In the genomic region with DNA sequence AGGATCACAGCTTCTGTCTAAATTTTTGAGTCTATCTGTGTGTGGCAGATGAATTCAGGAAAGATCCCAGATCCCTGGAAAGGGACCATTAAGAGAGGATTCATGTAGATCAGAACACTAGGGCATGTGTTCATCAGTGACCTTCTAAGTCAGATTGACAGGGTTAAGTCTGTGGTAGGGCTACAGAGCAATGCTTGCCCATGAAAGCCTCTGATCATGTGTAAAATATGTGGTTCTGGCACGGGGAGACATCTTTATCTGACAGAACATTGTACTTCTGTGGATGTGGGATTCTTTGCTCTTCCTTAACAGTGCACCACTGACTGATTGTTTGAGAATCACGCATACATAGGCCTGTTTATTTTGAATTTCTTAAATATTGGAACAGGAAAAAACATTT, we compare ENCODE assay signal across 16 cellular contexts. TPM values are rescaled to one million over a fixed set of nuclear protein-coding genes. Genes with fewer than 3 reads are reported as not detected.
DNase-seq lines count a peak whose midpoint lies in the region; ATAC-seq and TF ChIP-seq lines count a peak whose summit lies in the region.
"Had no signal": no experiment of that assay in that cellular context is flagged by ENCODE, and none has a peak within 500 bp of the region (broad histone marks: within the 10 kb centered on the region; RNA-seq: fewer than 3 reads in every experiment).

No MANE protein-coding gene starts in this region.

- peak overlapping the region; percentile 9; the same call in 1 of the 2 replicates for H3K4me3 ChIP-seq in PC-3 (ENCODE audit: low read length)
- H3K4me3 ChIP-seq: gastroesophageal sphincter, lower lobe of right lung, vagina had no signal

- H3K4me1 Mint-ChIP-seq in activated CD8-positive, alpha-beta memory T cell treated with anti-CD3 and anti-CD28 coated beads, Interleukin-2, amount 10 ng/mL, durations not matched to agents 7 days and 5 days: peaks cover 42% of the 10 kb centered on the region
- H3K4me1 Mint-ChIP-seq in central memory CD8-positive, alpha-beta T cell: peaks cover 52% of the 10 kb centered on the region
- peaks cover 24% of the 10 kb centered on the region for H3K4me1 Mint-ChIP-seq in osteocyte (ENCODE audit: unreplicated experiment)

- H3K27me3 ChIP-seq in PC-3 (ENCODE audit: low read length): no peaks in the 10 kb centered on the region
- H3K27me3 ChIP-seq: gastroesophageal sphincter, vagina had no signal

- TF ChIP-seq CTCF in PC-3 (conservative IDR thresholded peaks at IDR 0.05; ENCODE audit: low read depth, low read length): no peak
- no peak for TF ChIP-seq CTCF in osteocyte (IDR thresholded peaks at IDR 0.05)

- H3K36me3 Mint-ChIP-seq in activated CD8-positive, alpha-beta memory T cell treated with anti-CD3 and anti-CD28 coated beads, Interleukin-2, amount 10 ng/mL, durations not matched to agents 7 days and 5 days: peaks cover 54% of the 10 kb centered on the region
- H3K36me3 Mint-ChIP-seq in central memory CD8-positive, alpha-beta T cell (ENCODE audit: insufficient read depth): peaks cover 8% of the 10 kb centered on the region
- H3K36me3 Mint-ChIP-seq in osteocyte (ENCODE audit: unreplicated experiment): peaks cover 19% of the 10 kb centered on the region

- H3K9me2 ChIP-seq in PC-3 (replicated peaks; ENCODE audit: low read length): no peaks in the 10 kb centered on the region
- H3K9me2 ChIP-seq: SK-N-SH had no signal

- H3K9ac ChIP-seq in PC-3 (ENCODE audit: low read length): no peak overlapping the region
- H3K9ac ChIP-seq: SK-N-SH had no signal

- H3K36me3 ChIP-seq in PC-3 (ENCODE audit: low read depth, low read length): peaks cover 48% of the 10 kb centered on the region
- H3K36me3 ChIP-seq: gastroesophageal sphincter, lower lobe of right lung, vagina had no signal

- POLR2A ChIA-PET in PC-3 (lab: Charles Lee; ENCODE audit: unreplicated experiment): no interaction called here

- peaks cover 29% of the 10 kb centered on the region for H3K79me2 ChIP-seq in PC-3 (ENCODE audit: low read length)

- H3K27me3 Mint-ChIP-seq in activated CD8-positive, alpha-beta memory T cell treated with anti-CD3 and anti-CD28 coated beads, Interleukin-2, amount 10 ng/mL, durations not matched to agents 7 days and 5 days: no peaks in the 10 kb centered on the region
- no peaks in the 10 kb centered on the region for H3K27me3 Mint-ChIP-seq in central memory CD8-positive, alpha-beta T cell
- H3K27me3 Mint-ChIP-seq in osteocyte (ENCODE audit: unreplicated experiment): no peaks in the 10 kb centered on the region

- intact Hi-C loops in PC-3 (cut with micrococcal nuclease): no loop called here
- intact Hi-C loops in left cardiac atrium (cut with DNase I): no loop called here

- CTCF ChIA-PET in activated CD8-positive, alpha-beta memory T cell treated with anti-CD3 and anti-CD28 coated beads, Interleukin-2, amount 10 ng/mL, durations not matched to agents 7 days and 5 days (lab: Charles Lee): no interaction called here
- CTCF ChIA-PET in PC-3 (lab: Charles Lee): no interaction called here

- no peak overlapping the region for H3K27ac Mint-ChIP-seq in activated CD8-positive, alpha-beta memory T cell treated with anti-CD3 and anti-CD28 coated beads, Interleukin-2, amount 10 ng/mL, durations not matched to agents 7 days and 5 days
- peak overlapping the region; percentile 26 for H3K27ac Mint-ChIP-seq in central memory CD8-positive, alpha-beta T cell (ENCODE audit: low read depth)
- H3K27ac Mint-ChIP-seq in osteocyte (ENCODE audit: unreplicated experiment): no peak overlapping the region

- H2AFZ ChIP-seq in PC-3 (ENCODE audit: low read length): no peak overlapping the region

- BruUV-seq in PC-3 (replicated peaks; lab: Mats Ljungman, UMichigan): no TSS peak

- ATAC-seq in activated CD8-positive, alpha-beta memory T cell treated with anti-CD3 and anti-CD28 coated beads, Interleukin-2, amount 10 ng/mL, durations not matched to agents 7 days and 5 days: no peak
- no peak for ATAC-seq in PC-3
- no peak for ATAC-seq in central memory CD8-positive, alpha-beta T cell (replicated peaks; ENCODE audit: extremely low read depth, poor library complexity, severe bottlenecking)
- ATAC-seq in left cardiac atrium: no peak
- ATAC-seq in HG03039 (IDR thresholded peaks at IDR 0.05; ENCODE audit: unreplicated experiment): no peak
- no peak for ATAC-seq in GM18907 (IDR thresholded peaks at IDR 0.05; ENCODE audit: unreplicated experiment)
- ATAC-seq: gastroesophageal sphincter, lower lobe of right lung, Panc1 had no signal

- no peak for DNase-seq in activated CD8-positive, alpha-beta memory T cell treated with anti-CD3 and anti-CD28 coated beads, Interleukin-2, amount 10 ng/mL, durations not matched to agents 7 days and 5 days
- no peak for DNase-seq in activated CD8-positive, alpha-beta memory T cell treated with anti-CD3 and anti-CD28 coated beads for 24 hours
- DNase-seq in PC-3 (no peak), osteocyte (ENCODE audit: extremely low spot score, unreplicated experiment) (no peak), left cardiac atrium (no peak)
- no peak for DNase-seq in central memory CD8-positive, alpha-beta T cell (ENCODE audit: low spot score in 2 of 2)
- DNase-seq: activated CD8-positive, alpha-beta memory T cell treated with anti-CD3 and anti-CD28 coated beads, Interleukin-2, amount 50 U/mL, for 48 hours; anterior cingulate cortex; lower lobe of right lung; NCI-H774; SK-N-SH had no signal

- H4K20me1 ChIP-seq in PC-3 (ENCODE audit: low read length): no peaks in the 10 kb centered on the region

- peaks cover 23% of the 10 kb centered on the region for H3K9me3 ChIP-seq in PC-3 (ENCODE audit: low read length)
- H3K9me3 ChIP-seq: gastroesophageal sphincter, lower lobe of right lung, SK-N-SH, vagina had no signal

- no peak overlapping the region for H3K4me2 ChIP-seq in PC-3 (ENCODE audit: low read length)

- H3K4me1 ChIP-seq in PC-3 (ENCODE audit: insufficient read depth, low read length): peaks cover 13% of the 10 kb centered on the region

- H3K27ac ChIP-seq in PC-3 (ENCODE audit: low read length): no peak overlapping the region
- H3K27ac ChIP-seq: gastroesophageal sphincter, lower lobe of right lung, vagina had no signal

- H3K9me3 Mint-ChIP-seq in activated CD8-positive, alpha-beta memory T cell treated with anti-CD3 and anti-CD28 coated beads, Interleukin-2, amount 10 ng/mL, durations not matched to agents 7 days and 5 days (ENCODE audit: low read depth): peaks cover 20% of the 10 kb centered on the region
- H3K9me3 Mint-ChIP-seq in central memory CD8-positive, alpha-beta T cell: no peaks in the 10 kb centered on the region
- peaks cover 17% of the 10 kb centered on the region for H3K9me3 Mint-ChIP-seq in osteocyte (ENCODE audit: unreplicated experiment)

- peak overlapping the region; percentile 98 for H3K4me3 Mint-ChIP-seq in activated CD8-positive, alpha-beta memory T cell treated with anti-CD3 and anti-CD28 coated beads, Interleukin-2, amount 10 ng/mL, durations not matched to agents 7 days and 5 days
- H3K4me3 Mint-ChIP-seq in central memory CD8-positive, alpha-beta T cell: peak overlapping the region; percentile 93
- peak overlapping the region; percentile 94 for H3K4me3 Mint-ChIP-seq in osteocyte (ENCODE audit: unreplicated experiment)

- H3F3A ChIP-seq in PC-3 (ENCODE audit: low read length, unreplicated experiment): no peaks in the 10 kb centered on the region

RNA-seq across cellular contexts. Expression of a gene that starts 42.9 kb away (rescaled TPM):
- total RNA-seq in activated CD8-positive, alpha-beta memory T cell treated with anti-CD3 and anti-CD28 coated beads, Interleukin-2, amount 10 ng/mL, durations not matched to agents 7 days and 5 days: 10 to 100 TPM; 16.8 to 27.4 TPM
- total RNA-seq in PC-3 (2014; rRNA removed) (2.4 TPM in 1 of 2 replicates, not detected in the other), osteocyte (7.8 and 10.5 TPM in 2 replicates), left cardiac atrium (10 to 100 TPM; 12.5 to 12.8 TPM)

RNA-seq across cellular contexts. Expression of a gene that starts 45.8 kb away (rescaled TPM):
- 1 to 10 TPM; 5.6 to 6.9 TPM for total RNA-seq in activated CD8-positive, alpha-beta memory T cell treated with anti-CD3 and anti-CD28 coated beads, Interleukin-2, amount 10 ng/mL, durations not matched to agents 7 days and 5 days
- total RNA-seq in PC-3 (2014; rRNA removed) (2.4 and 3.0 TPM in 2 replicates), osteocyte (4.7 and 5.3 TPM in 2 replicates), left cardiac atrium (1 to 10 TPM; 4.6 to 4.7 TPM)
